In the genomic region with DNA sequence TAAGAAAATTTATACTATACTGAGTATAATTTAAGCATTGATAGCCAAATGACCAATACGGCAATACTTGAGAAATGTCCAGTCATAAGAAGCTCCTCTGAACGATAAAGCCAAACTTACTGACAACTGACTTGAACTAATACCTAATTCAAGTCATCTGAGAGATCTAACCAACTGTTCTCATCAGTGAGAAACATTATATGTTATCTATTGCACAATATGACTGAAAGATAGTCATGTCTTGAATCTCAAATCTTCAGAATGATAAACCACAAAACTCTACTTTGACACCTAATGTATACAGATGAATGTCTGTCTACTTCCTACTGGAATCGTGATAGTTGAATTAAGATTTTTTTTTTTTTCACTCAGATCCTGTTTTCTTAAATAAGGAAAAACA, we compare ENCODE assay signal across 33 cellular contexts.
"Had no signal": no experiment of that assay in that cellular context is flagged by ENCODE, and none has a peak within 500 bp of the region (broad histone marks: within the 10 kb centered on the region; RNA-seq: fewer than 3 reads in every experiment).

No MANE protein-coding gene starts in this region.

- H3K4me3 ChIP-seq: lower lobe of right lung, pancreas, psoas muscle, upper lobe of left lung, vagina had no signal

- H3K27ac ChIP-seq: lower lobe of right lung, pancreas, psoas muscle, vagina, WERI-Rb-1 had no signal

- H3K27me3 ChIP-seq: pancreas, upper lobe of left lung, vagina had no signal

- H3K36me3 ChIP-seq: lower lobe of right lung, pancreas, upper lobe of left lung, vagina had no signal

- H3K4me1 ChIP-seq: psoas muscle had no signal

- H3K36me3 Mint-ChIP-seq: activated naive CD4-positive, alpha-beta T cell treated with anti-CD3 and anti-CD28 coated beads, Interleukin-2, amount 10 ng/mL, durations not matched to agents 7 days and 5 days; immature natural killer cell had no signal

- ATAC-seq: activated CD4-positive, CD25-positive, alpha-beta regulatory T cell treated with anti-CD3 and anti-CD28 coated beads, Interleukin-2, amount 50 U/mL, for 24 hours; left lobe of liver; lower lobe of right lung; naive thymus-derived CD8-positive, alpha-beta T cell; pancreas; psoas muscle; stimulated activated memory B cell treated with anti-CD40 and anti-IgM and Interleukin-4, amounts not matched to agents 10 μg/mL and 1 μg/mL and 100 μg/mL, for 72 hours; stimulated activated naive CD8-positive, alpha-beta T cell treated with anti-CD3 and anti-CD28 coated beads, Interleukin-15, amount 100 ng/mL, for 72 hours had no signal

- DNase-seq: activated CD4-positive, alpha-beta T cell treated with anti-CD3 and anti-CD28 coated beads for 48 hours; activated CD4-positive, alpha-beta T cell treated with anti-CD3 and anti-CD28 coated beads, Interleukin-2, amount 50 U/mL, for 48 hours; activated CD8-positive, alpha-beta memory T cell treated with anti-CD3 and anti-CD28 coated beads, Interleukin-2, amount 50 U/mL, for 4 hours; activated gamma-delta T cell; activated naive CD4-positive, alpha-beta T cell treated with anti-CD3 and anti-CD28 coated beads, Interleukin-2, amount 10 ng/mL, durations not matched to agents 7 days and 5 days; activated naive CD8-positive, alpha-beta T cell treated with anti-CD3 and anti-CD28 coated beads, Interleukin-2, amount 10 ng/mL, durations not matched to agents 7 days and 5 days; activated T-cell treated with anti-CD3 and anti-CD28 coated beads, Interleukin-2, amount 50 U/mL, for 1 hour; amniotic stem cell; caudate nucleus; head of caudate nucleus; hippocampal formation; immature natural killer cell; kidney glomerular epithelial cell; lower lobe of right lung; mesenchymal stem cell; naive thymus-derived CD8-positive, alpha-beta T cell; nucleus accumbens; pancreas; psoas muscle; stimulated activated CD4-positive, alpha-beta T cell treated with anti-CD3 and anti-CD28 coated beads, Interleukin-4, amount 100 ng/mL, for 24 hours; stimulated activated naive CD8-positive, alpha-beta T cell treated with anti-CD3 and anti-CD28 coated beads, Interleukin-15, amount 100 ng/mL, for 72 hours; substantia nigra; T-helper 9 cell; upper lobe of left lung; WERI-Rb-1 had no signal

- H3K9me3 Mint-ChIP-seq: activated naive CD4-positive, alpha-beta T cell treated with anti-CD3 and anti-CD28 coated beads, Interleukin-2, amount 10 ng/mL, durations not matched to agents 7 days and 5 days; activated naive CD8-positive, alpha-beta T cell treated with anti-CD3 and anti-CD28 coated beads, Interleukin-2, amount 10 ng/mL, durations not matched to agents 7 days and 5 days; activated T-helper 1 cell treated with anti-CD3 and anti-CD28 coated beads, Interleukin-12 subunit alpha, Interleukin-12 subunit beta, Interleukin-2, Interleukin-4 antibody, amounts not matched to agents 30 ng/mL and 10 ng/mL and 1 ng/mL, durations not matched to agents 14 hours and 24 hours and 36 hours; naive thymus-derived CD8-positive, alpha-beta T cell; stimulated activated memory B cell treated with anti-CD40 and anti-IgM and Interleukin-4, amounts not matched to agents 10 μg/mL and 1 μg/mL and 100 μg/mL, for 72 hours; stimulated activated naive CD8-positive, alpha-beta T cell treated with anti-CD3 and anti-CD28 coated beads, Interleukin-15, amount 100 ng/mL, for 72 hours; T-helper 1 cell treated with Interleukin-12 subunit alpha and Interleukin-12 subunit beta and Interleukin-4 antibody, amounts not matched to agents 30 μg/mL and 1 μg/mL, for 36 hours had no signal

- H3K4me1 Mint-ChIP-seq: immature natural killer cell had no signal

- H3K9me3 ChIP-seq: lower lobe of right lung, pancreas, psoas muscle, upper lobe of left lung, vagina had no signal

- FAIRE-seq: endothelial cell of umbilical vein, pancreas had no signal

- H3K4me3 Mint-ChIP-seq: activated naive CD4-positive, alpha-beta T cell treated with anti-CD3 and anti-CD28 coated beads, Interleukin-2, amount 10 ng/mL, durations not matched to agents 7 days and 5 days; activated naive CD8-positive, alpha-beta T cell treated with anti-CD3 and anti-CD28 coated beads, Interleukin-2, amount 10 ng/mL, durations not matched to agents 7 days and 5 days; activated T-helper 1 cell treated with anti-CD3 and anti-CD28 coated beads, Interleukin-12 subunit alpha, Interleukin-12 subunit beta, Interleukin-2, Interleukin-4 antibody, amounts not matched to agents 30 ng/mL and 10 ng/mL and 1 ng/mL, durations not matched to agents 14 hours and 24 hours and 36 hours; immature natural killer cell; naive thymus-derived CD8-positive, alpha-beta T cell; neural crest cell; stimulated activated memory B cell treated with anti-CD40 and anti-IgM and Interleukin-4, amounts not matched to agents 10 μg/mL and 1 μg/mL and 100 μg/mL, for 72 hours; stimulated activated naive CD8-positive, alpha-beta T cell treated with anti-CD3 and anti-CD28 coated beads, Interleukin-15, amount 100 ng/mL, for 72 hours; T-helper 1 cell treated with Interleukin-12 subunit alpha and Interleukin-12 subunit beta and Interleukin-4 antibody, amounts not matched to agents 30 μg/mL and 1 μg/mL, for 36 hours had no signal

- H3K27ac Mint-ChIP-seq: activated naive CD4-positive, alpha-beta T cell treated with anti-CD3 and anti-CD28 coated beads, Interleukin-2, amount 10 ng/mL, durations not matched to agents 7 days and 5 days; activated naive CD8-positive, alpha-beta T cell treated with anti-CD3 and anti-CD28 coated beads, Interleukin-2, amount 10 ng/mL, durations not matched to agents 7 days and 5 days; activated T-helper 1 cell treated with anti-CD3 and anti-CD28 coated beads, Interleukin-12 subunit alpha, Interleukin-12 subunit beta, Interleukin-2, Interleukin-4 antibody, amounts not matched to agents 30 ng/mL and 10 ng/mL and 1 ng/mL, durations not matched to agents 14 hours and 24 hours and 36 hours; immature natural killer cell; naive thymus-derived CD8-positive, alpha-beta T cell; stimulated activated memory B cell treated with anti-CD40 and anti-IgM and Interleukin-4, amounts not matched to agents 10 μg/mL and 1 μg/mL and 100 μg/mL, for 72 hours; stimulated activated naive CD8-positive, alpha-beta T cell treated with anti-CD3 and anti-CD28 coated beads, Interleukin-15, amount 100 ng/mL, for 72 hours; T-helper 1 cell treated with Interleukin-12 subunit alpha and Interleukin-12 subunit beta and Interleukin-4 antibody, amounts not matched to agents 30 μg/mL and 1 μg/mL, for 36 hours had no signal
